In the genomic region with DNA sequence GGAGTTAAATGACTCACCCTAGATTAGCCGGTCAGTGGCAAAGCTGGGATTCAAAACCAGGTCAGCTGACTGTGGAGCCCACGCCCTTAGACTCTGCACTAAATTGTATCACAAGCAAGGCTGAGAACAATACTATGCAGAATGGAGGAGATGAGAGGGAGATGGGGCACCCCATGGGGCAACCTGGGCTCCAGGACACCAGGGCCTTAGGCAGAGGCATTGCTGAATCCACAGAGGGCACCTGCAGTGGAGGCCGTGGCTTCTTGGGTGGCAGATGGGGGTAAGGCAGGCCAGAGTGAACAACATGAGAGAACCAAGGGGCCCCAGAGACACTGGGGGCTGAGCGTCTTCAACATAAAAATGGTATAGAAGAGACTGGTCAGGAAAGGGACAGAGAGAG, we compare ENCODE assay signal across 11 cellular contexts.
DNase-seq lines count a peak whose midpoint lies in the region; ATAC-seq and TF ChIP-seq lines count a peak whose summit lies in the region.
"Had no signal": no experiment of that assay in that cellular context is flagged by ENCODE, and none has a peak within 500 bp of the region (broad histone marks: within the 10 kb centered on the region; RNA-seq: fewer than 3 reads in every experiment).

No MANE protein-coding gene starts in this region.

- H3K9me3 Mint-ChIP-seq in H9 (peaks cover 9 to 12% of the 10 kb centered on the region in 2 experiments; a peak in 4 of 5 replicates), nephron progenitor cell (peaks cover 56% of the 10 kb centered on the region), WTC11 (peaks cover 18% of the 10 kb centered on the region), MCF 10A (ENCODE audit: unreplicated experiment) (peaks cover 8% of the 10 kb centered on the region)

- H4K5ac ChIP-seq in H9 (ENCODE audit: insufficient read length, low read depth, low read length) (no peak overlapping the region), mesendoderm (ENCODE audit: low read length) (no peak overlapping the region)

- H3K4ac ChIP-seq in H9 (ENCODE audit: low read depth, low read length) (no peak overlapping the region), mesendoderm (ENCODE audit: low read depth, low read length) (no peak overlapping the region)

- no peak overlapping the region; the same call in 1 of the 2 replicates for H3K14ac ChIP-seq in H9 (ENCODE audit: insufficient read depth, low read length)

- no peak overlapping the region for H2BK5ac ChIP-seq in H9 (ENCODE audit: insufficient read length, low read length)
- no peak overlapping the region for H2BK5ac ChIP-seq in mesendoderm (ENCODE audit: low read length)

- TF ChIP-seq CTCF in H9 (conservative IDR thresholded peaks at IDR 0.05) (no peak), esophagus muscularis mucosa (IDR thresholded peaks at IDR 0.05) (no peak), nephron progenitor cell (IDR thresholded peaks at IDR 0.05) (no peak), vagina (IDR thresholded peaks at IDR 0.05) (no peak), WTC11 (IDR thresholded peaks at IDR 0.05) (no peak), MCF 10A (IDR thresholded peaks at IDR 0.05; ENCODE audit: unreplicated experiment) (no peak)

- peaks cover 2% of the 10 kb centered on the region; the same call in 1 of the 2 replicates for H3K27me3 Mint-ChIP-seq in H9 (ENCODE audit: low read depth)
- H3K27me3 Mint-ChIP-seq in nephron progenitor cell (ENCODE audit: low read depth, poor library complexity), result peaks cover 8% of the 10 kb centered on the region
- H3K27me3 Mint-ChIP-seq in WTC11 (ENCODE audit: low read depth), result no peaks in the 10 kb centered on the region; the same call in 1 of the 2 replicates
- no peaks in the 10 kb centered on the region for H3K27me3 Mint-ChIP-seq in MCF 10A (ENCODE audit: insufficient read depth, unreplicated experiment)
- H3K27me3 Mint-ChIP-seq: CD4-positive, CD25-positive, alpha-beta regulatory T cell had no signal

- H3K23ac ChIP-seq in H9 (ENCODE audit: insufficient read length, low read depth, low read length) (no peak overlapping the region), mesendoderm (ENCODE audit: low read length) (no peak overlapping the region)

- H3T11ph ChIP-seq in H9 (ENCODE audit: low read length), result no peak overlapping the region

- no peak for ATAC-seq in WTC11

- H3K18ac ChIP-seq in H9 (ENCODE audit: insufficient read length, low read depth, low read length) (peak overlapping the region; percentile 48), mesendoderm (ENCODE audit: low read length) (no peak overlapping the region)

- intact Hi-C loops in esophagus muscularis mucosa (cut with DNase I) (no loop called here), vagina (cut with DNase I) (no loop called here), MCF 10A (cut with micrococcal nuclease) (no loop called here)

- H4K8ac ChIP-seq in H9 (replicated peaks; ENCODE audit: insufficient read length, low read depth, low read length) (no peak overlapping the region), mesendoderm (ENCODE audit: low read depth, low read length) (no peak overlapping the region)

- TF ChIP-seq POLR2A in esophagus muscularis mucosa (IDR thresholded peaks at IDR 0.05; ENCODE audit: low read depth) (no peak), vagina (IDR thresholded peaks at IDR 0.05) (no peak)

- CTCF ChIA-PET in WTC11 (lab: Charles Lee) (no interaction called here), MCF 10A (lab: Yijun Ruan, JAX) (no interaction called here)

- no peak overlapping the region for H3K4me2 ChIP-seq in H9 (ENCODE audit: insufficient read depth, insufficient read length, low read length)
- no peak overlapping the region for H3K4me2 ChIP-seq in mesendoderm (ENCODE audit: low read length)
- H3K4me2 ChIP-seq: BLaER1 treated with 17β-estradiol and CSF1 and Interleukin-3, amounts not matched to agents 10 nM and 100 nM had no signal

- H3K4me3 Mint-ChIP-seq in H9 (no peak overlapping the region), nephron progenitor cell (no peak overlapping the region), WTC11 (no peak overlapping the region), MCF 10A (ENCODE audit: unreplicated experiment) (no peak overlapping the region)
- H3K4me3 Mint-ChIP-seq: CD4-positive, CD25-positive, alpha-beta regulatory T cell had no signal

- H3K9ac ChIP-seq in H9 (ENCODE audit: extremely low read depth, insufficient read length, low read length) (no peak overlapping the region), mesendoderm (ENCODE audit: low read length) (no peak overlapping the region)
- H3K9ac ChIP-seq: BLaER1 treated with 17β-estradiol and CSF1 and Interleukin-3, amounts not matched to agents 10 nM and 100 nM had no signal

- no peak overlapping the region for H4K91ac ChIP-seq in H9 (ENCODE audit: insufficient read length, low read depth, low read length)

- no CpG with 5 or more reads among the region's 4 CpGs for WGBS in H9 (ENCODE audit: extremely low coverage, insufficient read length, low lambda C conversion rate)
- 91% methylated on average over 4 of the region's 4 CpGs for WGBS in esophagus muscularis mucosa
- no CpG with 5 or more reads among the region's 4 CpGs for WGBS in mesendoderm (ENCODE audit: extremely low coverage, insufficient coverage, low lambda C conversion rate)

- H3K23me2 ChIP-seq in H9 (ENCODE audit: insufficient read length, low read depth, low read length, poor library complexity, severe bottlenecking), result no peaks in the 10 kb centered on the region

- H3K4me3 ChIP-seq in esophagus muscularis mucosa (no peak overlapping the region), vagina (no peak overlapping the region), mesendoderm (ENCODE audit: low read length) (no peak overlapping the region)
- H3K4me3 ChIP-seq: BLaER1 treated with 17β-estradiol and CSF1 and Interleukin-3, amounts not matched to agents 10 nM and 100 nM had no signal

- H3K4me1 ChIP-seq in H9 (ENCODE audit: insufficient read depth, low read length) (no peaks in the 10 kb centered on the region), esophagus muscularis mucosa (no peaks in the 10 kb centered on the region), vagina (no peaks in the 10 kb centered on the region), mesendoderm (ENCODE audit: control insufficient read depth, low read depth, low read length) (no peaks in the 10 kb centered on the region)
- H3K4me1 ChIP-seq: BLaER1 treated with 17β-estradiol and CSF1 and Interleukin-3, amounts not matched to agents 10 nM and 100 nM had no signal

- H2BK15ac ChIP-seq in H9 (ENCODE audit: low read depth, low read length) (no peak overlapping the region), mesendoderm (replicated peaks; ENCODE audit: low read depth) (no peak overlapping the region)

- no peak overlapping the region for H2AFZ ChIP-seq in H9 (ENCODE audit: low read length)

- no peak overlapping the region for H2AK5ac ChIP-seq in H9 (ENCODE audit: insufficient read length, low read length)
- no peak overlapping the region for H2AK5ac ChIP-seq in mesendoderm (ENCODE audit: low read length)

- BruUV-seq in MCF 10A (replicated peaks; lab: Mats Ljungman, UMichigan), result no TSS peak

- no peaks in the 10 kb centered on the region for H3K27me3 ChIP-seq in H9 (ENCODE audit: insufficient read depth, low read length)
- no peaks in the 10 kb centered on the region for H3K27me3 ChIP-seq in esophagus muscularis mucosa
- H3K27me3 ChIP-seq in vagina, result no peaks in the 10 kb centered on the region
- no peaks in the 10 kb centered on the region for H3K27me3 ChIP-seq in mesendoderm (ENCODE audit: insufficient read depth, low read length, poor library complexity)
- H3K27me3 ChIP-seq: BLaER1 treated with 17β-estradiol and CSF1 and Interleukin-3, amounts not matched to agents 10 nM and 100 nM had no signal

- DNase-seq in H9, result no peak
- peak; percentile 79 for DNase-seq in esophagus muscularis mucosa (ENCODE audit: extremely low spot score)
- DNase-seq in nephron progenitor cell, result no peak
- DNase-seq in vagina (ENCODE audit: extremely low spot score in 2 of 2), result peak; percentile 28 to 79
- DNase-seq in mesendoderm, result no peak
- no peak for DNase-seq in WTC11 (ENCODE audit: low spot score)
- DNase-seq in MCF 10A (ENCODE audit: unreplicated experiment), result no peak
- DNase-seq: ACHN; CD4-positive, CD25-positive, alpha-beta regulatory T cell; IMR-90 had no signal

- H2BK120ac ChIP-seq in H9 (ENCODE audit: low read depth, low read length, poor library complexity, severe bottlenecking), result no peak overlapping the region
- no peak overlapping the region for H2BK120ac ChIP-seq in mesendoderm (ENCODE audit: low read depth, low read length)

- no peaks in the 10 kb centered on the region for H3K79me2 ChIP-seq in H9 (ENCODE audit: insufficient read depth, low read length)
- H3K79me2 ChIP-seq in mesendoderm (ENCODE audit: control insufficient read depth, insufficient read depth, low read length), result no peaks in the 10 kb centered on the region

- H3K56ac ChIP-seq in H9 (ENCODE audit: insufficient read length, low read depth, low read length) (no peak overlapping the region), mesendoderm (ENCODE audit: low read length) (no peak overlapping the region)

- H2BK20ac ChIP-seq in H9 (ENCODE audit: low read depth, low read length, poor library complexity, severe bottlenecking), result no peak overlapping the region

- H3K36me3 Mint-ChIP-seq in H9 (ENCODE audit: insufficient read depth in 1 of 3, low read depth in 3 of 3) (peaks cover 0 to 5% (median 3%) of the 10 kb centered on the region in 3 experiments; a peak in 4 of 7 replicates), nephron progenitor cell (ENCODE audit: low read depth) (peaks cover 14% of the 10 kb centered on the region), WTC11 (peaks cover 5% of the 10 kb centered on the region; the same call in 1 of the 2 replicates), MCF 10A (ENCODE audit: insufficient read depth, unreplicated experiment) (no peaks in the 10 kb centered on the region)
- H3K36me3 Mint-ChIP-seq: CD4-positive, CD25-positive, alpha-beta regulatory T cell had no signal

- H3K9me3 ChIP-seq in H9 (ENCODE audit: control insufficient read depth, low read depth, low read length) (no peaks in the 10 kb centered on the region), esophagus muscularis mucosa (peaks cover 0 to 20% (median 13%) of the 10 kb centered on the region in 4 donors), vagina (no peaks in the 10 kb centered on the region)

- no peak overlapping the region for H2BK12ac ChIP-seq in H9 (ENCODE audit: insufficient read length, low read depth, low read length)

- POLR2A ChIA-PET in WTC11 (lab: Charles Lee), result no interaction called here
- POLR2A ChIA-PET in MCF 10A (lab: Yijun Ruan, JAX), result no interaction called here

- H4K20me1 ChIP-seq in H9 (ENCODE audit: control insufficient read depth, insufficient read depth, insufficient read length), result no peaks in the 10 kb centered on the region
- H4K20me1 ChIP-seq: BLaER1 treated with 17β-estradiol and CSF1 and Interleukin-3, amounts not matched to agents 10 nM and 100 nM had no signal

- H3K27ac ChIP-seq in H9 (ENCODE audit: insufficient read length, low read depth, low read length), result no peak overlapping the region
- no peak overlapping the region for H3K27ac ChIP-seq in esophagus muscularis mucosa (replicated peaks in 1 of 4)
- H3K27ac ChIP-seq in vagina, result no peak overlapping the region
- no peak overlapping the region for H3K27ac ChIP-seq in mesendoderm (ENCODE audit: low read depth, low read length)
- H3K27ac ChIP-seq: BLaER1 treated with 17β-estradiol and CSF1 and Interleukin-3, amounts not matched to agents 10 nM and 100 nM had no signal

- H3K4me1 Mint-ChIP-seq in H9 (peaks cover 5 to 6% of the 10 kb centered on the region in 2 experiments), nephron progenitor cell (no peaks in the 10 kb centered on the region), WTC11 (no peaks in the 10 kb centered on the region), MCF 10A (ENCODE audit: insufficient read depth, unreplicated experiment) (peaks cover 7% of the 10 kb centered on the region)
- H3K4me1 Mint-ChIP-seq: CD4-positive, CD25-positive, alpha-beta regulatory T cell had no signal

- no peaks in the 10 kb centered on the region for H3K79me1 ChIP-seq in H9 (ENCODE audit: insufficient read depth, low read depth, low read length, poor library complexity, severe bottlenecking)
- H3K79me1 ChIP-seq in mesendoderm (ENCODE audit: low read length), result no peaks in the 10 kb centered on the region

- no peak overlapping the region for H3K27ac Mint-ChIP-seq in H9
- H3K27ac Mint-ChIP-seq in nephron progenitor cell, result peak overlapping the region; percentile 88
- H3K27ac Mint-ChIP-seq in WTC11, result no peak overlapping the region
- no peak overlapping the region for H3K27ac Mint-ChIP-seq in MCF 10A (ENCODE audit: low read depth, unreplicated experiment)
- H3K27ac Mint-ChIP-seq: CD4-positive, CD25-positive, alpha-beta regulatory T cell had no signal

- no peaks in the 10 kb centered on the region for H3K36me3 ChIP-seq in esophagus muscularis mucosa
- H3K36me3 ChIP-seq in vagina, result no peaks in the 10 kb centered on the region
- H3K36me3 ChIP-seq in mesendoderm (ENCODE audit: control insufficient read depth, insufficient read depth, low read length), result no peaks in the 10 kb centered on the region

- no peak for TF ChIP-seq EP300 in esophagus muscularis mucosa (IDR thresholded peaks at IDR 0.05)

Comparison
In these comparisons a context has a peak if more than half of its experiments do, and no peak if none do; other contexts are left out.
1. DNase-seq: peak in esophagus muscularis mucosa (single experiment) and vagina (2 of 2); none in H9 (single experiment), nephron progenitor cell (single experiment), mesendoderm (single experiment), WTC11 (single experiment) and MCF 10A (single experiment).